ENCODE assay signal across 1 cellular context in genomic region chr3:170727754-170728153, GRCh38.
TF ChIP-seq lines count a peak whose summit lies in the region.

No MANE protein-coding gene starts in this region.

TF ChIP-seq in K562, 482 proteins besides CTCF, POLR2A, EP300 and RAD21 (continued from another document and continues in another):
- no peak for TF ChIP-seq XRCC5 (IDR thresholded peaks at IDR 0.05; ENCODE audit: low read depth, low read length)
- no peak for TF ChIP-seq CBX3 (IDR thresholded peaks at IDR 0.05; ENCODE audit: borderline replicate concordance in 1 of 2, low read length in 2 of 2)
- no peak for TF ChIP-seq ZNF134 (CRISPR knock-in tag; conservative IDR thresholded peaks at IDR 0.05)
- peak; percentile 58 for TF ChIP-seq SMAD4 (CRISPR knock-in tag; conservative IDR thresholded peaks at IDR 0.05)
- no peak for TF ChIP-seq NFXL1 (CRISPR knock-in tag; IDR thresholded peaks at IDR 0.05)
- peak; percentile 45; the same call in 1 of the 2 replicates for TF ChIP-seq HEY1 (CRISPR knock-in tag; IDR thresholded peaks at IDR 0.05; ENCODE audit: borderline replicate concordance)
- no peak for TF ChIP-seq ZKSCAN1 (IDR thresholded peaks at IDR 0.05; ENCODE audit: low read depth, low read length)
- no peak for TF ChIP-seq PHB2 (IDR thresholded peaks at IDR 0.05; ENCODE audit: low read depth)
- TF ChIP-seq GATAD2B (IDR thresholded peaks at IDR 0.05; ENCODE audit: borderline replicate concordance): peak; percentile 64
- peak in 1 of 2 experiments; percentile 49; a peak in 1 of 4 replicates for TF ChIP-seq ZNF318 (IDR thresholded peaks at IDR 0.05; ENCODE audit: borderline replicate concordance in 1 of 2, low read depth in 1 of 2)
- TF ChIP-seq ZNF551 (CRISPR knock-in tag; IDR thresholded peaks at IDR 0.05): no peak
- peak; percentile 70; the same call in 1 of the 2 replicates for TF ChIP-seq ZNF197 (CRISPR knock-in tag; IDR thresholded peaks at IDR 0.05; ENCODE audit: low read depth)
- TF ChIP-seq ARHGAP35 (IDR thresholded peaks at IDR 0.05; ENCODE audit: partially characterized antibody): no peak
- no peak for TF ChIP-seq ZNF165 (CRISPR knock-in tag; IDR thresholded peaks at IDR 0.05; ENCODE audit: borderline replicate concordance)
- TF ChIP-seq XRCC3 (IDR thresholded peaks at IDR 0.05): no peak
- no peak for TF ChIP-seq NCOA6 (IDR thresholded peaks at IDR 0.05)
- peak in 1 of 2 experiments; percentile 62; a peak in 1 of 4 replicates for TF ChIP-seq ZNF639 (CRISPR knock-in tag; conservative IDR thresholded peaks at IDR 0.05 in 1 of 2, IDR thresholded peaks at IDR 0.05 in 1 of 2)
- no peak for TF ChIP-seq ZNF124 (CRISPR knock-in tag; IDR thresholded peaks at IDR 0.05)
- TF ChIP-seq ZNF436 (CRISPR knock-in tag; IDR thresholded peaks at IDR 0.05): no peak
- no peak for TF ChIP-seq TFE3 (CRISPR knock-in tag; IDR thresholded peaks at IDR 0.05)
- TF ChIP-seq PHF21A (IDR thresholded peaks at IDR 0.05; ENCODE audit: borderline replicate concordance, low read depth): no peak
- peak; percentile 9; the same call in 1 of the 2 replicates for TF ChIP-seq MEF2D (tag; conservative IDR thresholded peaks at IDR 0.05; ENCODE audit: low read depth)
- no peak for TF ChIP-seq SRSF1 (IDR thresholded peaks at IDR 0.05; ENCODE audit: low read depth, low read length)
- TF ChIP-seq JUND (IDR thresholded peaks at IDR 0.05; ENCODE audit: borderline replicate concordance, low read depth, low read length): peak; percentile 60; the same call in 1 of the 2 replicates
- no peak; the same call in 2 of the 3 replicates for TF ChIP-seq JUND (tag; IDR thresholded peaks at IDR 0.05; ENCODE audit: borderline replicate concordance, low read depth, low read length)
- TF ChIP-seq ZMIZ1 (IDR thresholded peaks at IDR 0.05; ENCODE audit: low read depth in 2 of 2, low read length in 2 of 2): 0 out of 4 replicates have a peak, but pooled peaks of 1 of the 2 experiments have one; percentile 7
- TF ChIP-seq FUS (optimal IDR thresholded peaks at IDR 0.05; ENCODE audit: low read depth, low read length): no peak
- TF ChIP-seq ZNF263 (CRISPR knock-in tag; IDR thresholded peaks at IDR 0.05; ENCODE audit: borderline replicate concordance): no peak
- 0 out of 2 replicates have a peak, but pooled peaks have one; percentile 10 for TF ChIP-seq TAL1 (IDR thresholded peaks at IDR 0.05)
- TF ChIP-seq NBN (IDR thresholded peaks at IDR 0.05; ENCODE audit: low read depth): no peak
- no peak for TF ChIP-seq ZBTB1 (CRISPR knock-in tag; IDR thresholded peaks at IDR 0.05; ENCODE audit: borderline replicate concordance, low read depth)
- peak; percentile 66 for TF ChIP-seq CBFA2T3 (IDR thresholded peaks at IDR 0.05)
- TF ChIP-seq RREB1 (CRISPR knock-in tag; IDR thresholded peaks at IDR 0.05): no peak
- TF ChIP-seq SOX6 (IDR thresholded peaks at IDR 0.05): peak; percentile 82; the same call in 1 of the 2 replicates
- no peak for TF ChIP-seq SREBF1 (IDR thresholded peaks at IDR 0.05; ENCODE audit: borderline replicate concordance, low read depth, low read length)
- TF ChIP-seq MTA1 (IDR thresholded peaks at IDR 0.05; ENCODE audit: borderline replicate concordance): peak; percentile 65; the same call in 1 of the 2 replicates
- no peak for TF ChIP-seq BACH1 (tag; IDR thresholded peaks at IDR 0.05)
- no peak for TF ChIP-seq CXXC5 (CRISPR knock-in tag; IDR thresholded peaks at IDR 0.05)
- no peak for TF ChIP-seq FOXM1 (IDR thresholded peaks at IDR 0.05; ENCODE audit: low read depth)
- TF ChIP-seq FOXM1 (CRISPR knock-in tag; IDR thresholded peaks at IDR 0.05; ENCODE audit: low read depth): no peak
